ENCODE assay signal across 11 cellular contexts in genomic region chr19:35904312-35905068, GRCh38. TPM values are rescaled to one million over a fixed set of nuclear protein-coding genes. Genes with fewer than 3 reads are reported as not detected.
DNase-seq lines count a peak whose midpoint lies in the region; TF ChIP-seq lines count a peak whose summit lies in the region.
"Had no signal": no experiment of that assay in that cellular context is flagged by ENCODE, and none has a peak within 500 bp of the region (broad histone marks: within the 10 kb centered on the region; RNA-seq: fewer than 3 reads in every experiment).

No MANE protein-coding gene starts in this region.

- no peak overlapping the region for H3K27ac Mint-ChIP-seq in endodermal cell

- peak overlapping the region; percentile 85 for H3K4me3 ChIP-seq in effector memory CD4-positive, alpha-beta T cell (ENCODE audit: insufficient read depth, low read depth, low read length, poor library complexity, severe bottlenecking)
- H3K4me3 ChIP-seq in smooth muscle cell (no peak overlapping the region), endodermal cell (ENCODE audit: low read length) (no peak overlapping the region)
- H3K4me3 ChIP-seq: cardiac muscle cell had no signal

- H3K9me3 Mint-ChIP-seq in endodermal cell, result no peaks in the 10 kb centered on the region

- peaks cover 14% of the 10 kb centered on the region for H3K27me3 Mint-ChIP-seq in endodermal cell (ENCODE audit: insufficient read depth)

- TF ChIP-seq CTCF in smooth muscle cell (IDR thresholded peaks at IDR 0.05; ENCODE audit: borderline replicate concordance, insufficient read depth, poor library complexity, severe bottlenecking), result no peak
- TF ChIP-seq CTCF in endodermal cell (conservative IDR thresholded peaks at IDR 0.05), result no peak
- TF ChIP-seq CTCF in RWPE1 (conservative IDR thresholded peaks at IDR 0.05; ENCODE audit: low read depth), result no peak

- no peaks in the 10 kb centered on the region for H4K20me1 ChIP-seq in smooth muscle cell (ENCODE audit: low read depth)

- DNase-seq in SIG-M5 treated with dmso at 0.1 percent for 504 hours (lab: John Stamatoyannopoulos, UW; ENCODE audit: unreplicated experiment), result peak; percentile 86
- no peak for DNase-seq in SIG-M5 (lab: John Stamatoyannopoulos, UW)
- peak; percentile 44 for DNase-seq in NOMO-1 treated with dmso at 0.1 percent for 144 hours (lab: John Stamatoyannopoulos, UW; ENCODE audit: unreplicated experiment)
- DNase-seq in effector memory CD4-positive, alpha-beta T cell, result no peak
- no peak for DNase-seq in smooth muscle cell (lab: John Stamatoyannopoulos, UW; ENCODE audit: unreplicated experiment)
- no peak for DNase-seq in NCI-H1048 (lab: John Stamatoyannopoulos, UW)
- DNase-seq in endodermal cell, result no peak
- DNase-seq in RWPE1 (ENCODE audit: low spot score), result no peak
- DNase-seq: NCI-H1092 had no signal

- no peak overlapping the region for H3K4me3 Mint-ChIP-seq in endodermal cell

- peaks cover 19% of the 10 kb centered on the region for H3K4me1 Mint-ChIP-seq in endodermal cell

- H3K27me3 ChIP-seq in effector memory CD4-positive, alpha-beta T cell (replicated peaks; ENCODE audit: control insufficient read depth, insufficient read depth, low read length, poor library complexity, severe bottlenecking), result no peaks in the 10 kb centered on the region
- H3K27me3 ChIP-seq in smooth muscle cell (ENCODE audit: low read depth), result no peaks in the 10 kb centered on the region
- no peaks in the 10 kb centered on the region for H3K27me3 ChIP-seq in endodermal cell (ENCODE audit: control insufficient read depth, insufficient read depth, low read length, poor library complexity, severe bottlenecking)
- H3K27me3 ChIP-seq: cardiac muscle cell had no signal

- POLR2A ChIA-PET in RWPE1 (lab: Yijun Ruan, JAX; ENCODE audit: low non-redundant PET), result no interaction called here

- CTCF ChIA-PET in RWPE1 (lab: Yijun Ruan, JAX), result no interaction called here

- H3K36me3 Mint-ChIP-seq in endodermal cell (ENCODE audit: low read depth), result no peaks in the 10 kb centered on the region

- H3K9ac ChIP-seq in smooth muscle cell (ENCODE audit: low read depth), result no peak overlapping the region
- no peak overlapping the region for H3K9ac ChIP-seq in endodermal cell (ENCODE audit: extremely low read depth, low read length, poor library complexity, severe bottlenecking)

- peaks cover 22% of the 10 kb centered on the region for H3F3A ChIP-seq in smooth muscle cell (ENCODE audit: low read depth)

- H3K4me2 ChIP-seq in smooth muscle cell, result no peak overlapping the region

- H3K4me1 ChIP-seq in effector memory CD4-positive, alpha-beta T cell (ENCODE audit: control insufficient read depth, insufficient read depth, low read length, poor library complexity, severe bottlenecking), result peaks cover 39% of the 10 kb centered on the region
- H3K4me1 ChIP-seq in smooth muscle cell (ENCODE audit: low read depth) (peaks cover 11% of the 10 kb centered on the region), endodermal cell (ENCODE audit: control insufficient read depth, insufficient read depth, low read length) (peaks cover 6% of the 10 kb centered on the region)

- WGBS in smooth muscle cell (ENCODE audit: low lambda C conversion rate), result 91% methylated on average over 10 of the region's 10 CpGs
- WGBS in endodermal cell (ENCODE audit: insufficient coverage in 1 of 2, insufficient read length in 1 of 2), 2 experiments, result 92 to 95% methylated on average over 9 to 10 of the region's 10 CpGs

- peak overlapping the region; percentile 99 for H3K27ac ChIP-seq in effector memory CD4-positive, alpha-beta T cell (ENCODE audit: insufficient read depth, low read length, poor library complexity, severe bottlenecking)
- H3K27ac ChIP-seq in smooth muscle cell (ENCODE audit: low read depth) (peak overlapping the region; percentile 46), endodermal cell (ENCODE audit: low read depth, low read length) (no peak overlapping the region), RWPE1 (no peak overlapping the region)
- H3K27ac ChIP-seq: cardiac muscle cell, PC-9 had no signal

- no peak overlapping the region for H2AFZ ChIP-seq in smooth muscle cell (ENCODE audit: low read depth)

- no peaks in the 10 kb centered on the region for H3K79me2 ChIP-seq in smooth muscle cell (ENCODE audit: low read depth)

- H3K36me3 ChIP-seq in effector memory CD4-positive, alpha-beta T cell (ENCODE audit: control insufficient read depth, insufficient read depth, low read length), result no peaks in the 10 kb centered on the region
- no peaks in the 10 kb centered on the region for H3K36me3 ChIP-seq in smooth muscle cell (ENCODE audit: low read depth)
- H3K36me3 ChIP-seq in endodermal cell (ENCODE audit: control insufficient read depth, insufficient read depth, low read length), result no peaks in the 10 kb centered on the region
- H3K36me3 ChIP-seq: cardiac muscle cell had no signal

- H3K9me3 ChIP-seq in effector memory CD4-positive, alpha-beta T cell (ENCODE audit: control insufficient read depth, low read length), result no peaks in the 10 kb centered on the region
- H3K9me3 ChIP-seq in smooth muscle cell (replicated peaks; ENCODE audit: low read depth), result no peaks in the 10 kb centered on the region
- H3K9me3 ChIP-seq in endodermal cell (ENCODE audit: control insufficient read depth, low read length), result no peaks in the 10 kb centered on the region

RNA-seq across cellular contexts. Expression of gene HCST, which starts 2.2 kb away (rescaled TPM):
- 0.81 TPM in 1 of 2 replicates, not detected in the other for total RNA-seq in smooth muscle cell
- 2.6 and 3.4 TPM in 2 replicates for polyA plus RNA-seq in smooth muscle cell
- total RNA-seq in endodermal cell, result 1 to 10 TPM; 1.3 to 1.5 TPM
- not detected for polyA plus RNA-seq in endodermal cell (2013, experiment 1 of 2)
- not detected for polyA plus RNA-seq in endodermal cell (2013, experiment 2 of 2)

RNA-seq across cellular contexts. Expression of gene TYROBP, which starts 3.6 kb away (rescaled TPM):
- total RNA-seq in smooth muscle cell (not detected in 2 replicates), endodermal cell (not detected)
- not detected in 2 replicates for polyA plus RNA-seq in smooth muscle cell
- polyA plus RNA-seq in endodermal cell (2013, experiment 1 of 2), result 0.64 TPM
- not detected for polyA plus RNA-seq in endodermal cell (2013, experiment 2 of 2)
- total RNA-seq: cardiac muscle cell, PC-9 had no signal
- polyA plus RNA-seq: cardiac muscle cell had no signal

RNA-seq across cellular contexts. Expression of gene NFKBID, which starts 4.2 kb away (rescaled TPM):
- 4.2 and 4.9 TPM in 2 replicates for total RNA-seq in smooth muscle cell
- 9.0 and 11.1 TPM in 2 replicates for polyA plus RNA-seq in smooth muscle cell
- total RNA-seq in endodermal cell, result 10 to 100 TPM; 20.8 to 24.4 TPM
- polyA plus RNA-seq in endodermal cell (2013, experiment 1 of 2), result 7.1 TPM
- polyA plus RNA-seq in endodermal cell (2013, experiment 2 of 2), result 5.4 TPM

RNA-seq across cellular contexts. Expression of gene LRFN3, which starts 31.7 kb away (rescaled TPM):
- total RNA-seq in smooth muscle cell, result 6.0 and 6.2 TPM in 2 replicates
- polyA plus RNA-seq in smooth muscle cell, result 15.3 and 15.5 TPM in 2 replicates
- 10 to 100 TPM; 18.7 to 24.3 TPM for total RNA-seq in endodermal cell
- polyA plus RNA-seq in endodermal cell (2013, experiment 1 of 2), result 29.1 TPM
- polyA plus RNA-seq in endodermal cell (2013, experiment 2 of 2), result 28.9 TPM

RNA-seq across cellular contexts. Expression of gene APLP1, which starts 36.1 kb away (rescaled TPM):
- total RNA-seq in smooth muscle cell (40.1 and 81.8 TPM in 2 replicates), endodermal cell (10 to 100 TPM in 1 of 2 donors, 1 to 10 TPM in 1; 4.1 to 10.6 TPM)
- polyA plus RNA-seq in smooth muscle cell, result 98.3 and 114 TPM in 2 replicates
- polyA plus RNA-seq in endodermal cell (2013, experiment 1 of 2), result 395 TPM
- 360 TPM for polyA plus RNA-seq in endodermal cell (2013, experiment 2 of 2)

Comparison
In these comparisons a context has a peak if more than half of its experiments do, and no peak if none do; other contexts are left out.
1. DNase-seq: peak in SIG-M5 treated with dmso at 0.1 percent for 504 hours (single experiment) and NOMO-1 treated with dmso at 0.1 percent for 144 hours (single experiment); none in SIG-M5 (single experiment), effector memory CD4-positive, alpha-beta T cell (0 of 3), smooth muscle cell (single experiment), NCI-H1048 (single experiment), endodermal cell (single experiment) and RWPE1 (single experiment).
2. H3K27ac ChIP-seq: peak in effector memory CD4-positive, alpha-beta T cell (single experiment) and smooth muscle cell (single experiment); none in endodermal cell (single experiment) and RWPE1 (single experiment).